ENCODE assay signal across 3 cellular contexts in the genomic region with DNA sequence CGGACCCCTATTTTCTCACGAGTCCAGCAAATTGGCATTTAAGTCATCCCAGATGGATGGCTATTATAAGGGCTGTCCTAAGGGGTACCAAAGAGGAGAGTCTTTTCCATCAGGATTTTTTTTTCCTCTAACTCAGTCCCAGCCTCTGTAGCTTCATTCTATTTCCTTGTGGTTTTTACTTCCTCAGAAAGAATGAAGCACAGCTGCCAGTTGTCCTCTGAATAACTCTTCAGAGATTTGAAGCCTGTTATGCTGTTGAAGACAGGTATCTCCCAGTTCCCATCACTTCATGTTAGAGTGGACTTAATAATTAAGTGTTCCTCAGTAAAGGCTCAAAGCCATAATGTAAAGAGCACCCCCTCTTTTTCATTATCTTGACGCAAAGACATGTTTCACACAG. TPM values are rescaled to one million over a fixed set of nuclear protein-coding genes. Genes with fewer than 3 reads are reported as not detected.
"Had no signal": no experiment of that assay in that cellular context is flagged by ENCODE, and none has a peak within 500 bp of the region (broad histone marks: within the 10 kb centered on the region; RNA-seq: fewer than 3 reads in every experiment).

No MANE protein-coding gene starts in this region.

- ATAC-seq: GM12878 had no signal

- H3K4me3 ChIP-seq: GM12878 had no signal

- DNase-seq: GDM1, GF-D8 had no signal

RNA-seq across cellular contexts. Expression of a gene that starts 48.5 kb away (rescaled TPM):
- total RNA-seq: GM12878 had no signal
- polyA plus RNA-seq: GM12878 had no signal
